ENCODE assay signal across 25 cellular contexts in genomic region chr5:26868504-26868903, GRCh38.
"Had no signal": no experiment of that assay in that cellular context is flagged by ENCODE, and none has a peak within 500 bp of the region (broad histone marks: within the 10 kb centered on the region; RNA-seq: fewer than 3 reads in every experiment).

No MANE protein-coding gene starts in this region.

- H3K4me3 ChIP-seq: PC-9, Peyer's patch, SJCRH30 had no signal

- H3K9me2 ChIP-seq: SK-N-SH had no signal

- H3K4me3 Mint-ChIP-seq: T-cell; T-helper 1 cell treated with Interleukin-12 subunit alpha and Interleukin-12 subunit beta and Interleukin-4 antibody, amounts not matched to agents 30 μg/mL and 1 μg/mL, for 36 hours had no signal

- H2AFZ ChIP-seq: PC-9 had no signal

- H3K27ac Mint-ChIP-seq: T-cell; T-helper 1 cell treated with Interleukin-12 subunit alpha and Interleukin-12 subunit beta and Interleukin-4 antibody, amounts not matched to agents 30 μg/mL and 1 μg/mL, for 36 hours had no signal

- ATAC-seq: Right ventricle myocardium inferior, T-cell had no signal

- H3K36me3 Mint-ChIP-seq: T-cell had no signal

- H3K4me2 ChIP-seq: PC-9, SK-N-SH had no signal

- H3K4me1 ChIP-seq: Peyer's patch, SJCRH30 had no signal

- H3K9me3 ChIP-seq: Peyer's patch, SJCRH30, SK-N-SH had no signal

- DNase-seq: KBM-7; MV-4-11; NCI-H1048; NCI-H1105; NCI-H1436; NCI-H1694; NCI-H187 treated with DMSO at 0.1 percent for 48 hours; NCI-H2029 treated with DMSO at 0.1 percent for 48 hours; NCI-H2171; NCI-H226; NCI-H446; NCI-H510A; NCI-H524 treated with DMSO at 0.1 percent for 48 hours; NCI-H774; NK-92 treated with Interleukin-12 subunit alpha and Interleukin-12 subunit beta, amount 100 ng/mL, for 24 hours; PC-9; Peyer's patch; SHP77 treated with DMSO at 0.1 percent for 48 hours; SJCRH30; SK-N-SH; SW 1271; T-cell had no signal

- H3K27me3 ChIP-seq: Peyer's patch, SJCRH30 had no signal

- H3K27ac ChIP-seq: HL-60, PC-9, Peyer's patch, SJCRH30 had no signal

- H3K4me1 Mint-ChIP-seq: T-cell had no signal

- H3K27me3 Mint-ChIP-seq: T-cell had no signal

- H3K9ac ChIP-seq: SK-N-SH had no signal

- H3K36me3 ChIP-seq: Peyer's patch, SJCRH30 had no signal
